8 cellular contexts compared by ENCODE assay signal in genomic region chr15:65516997-65517865, GRCh38. TPM values are rescaled to one million over a fixed set of nuclear protein-coding genes. Genes with fewer than 3 reads are reported as not detected.
A peak's percentile ranks its signal among the peaks of the same experiment; 100 is the strongest.
DNase-seq lines count a peak whose midpoint lies in the region; ATAC-seq and TF ChIP-seq lines count a peak whose summit lies in the region.

Gene DPP8, minus strand, starts transcription at chr15:65517689. Its CDS starts 5,136 bp downstream, at chr15:65512553.

- peak; percentile 79 to 93 for TF ChIP-seq CTCF in fibroblast of lung (conservative IDR thresholded peaks at IDR 0.05 in 1 of 2, IDR thresholded peaks at IDR 0.05 in 1 of 2; ENCODE audit: low read depth in 1 of 2, low read length in 2 of 2)

- H3K9me3 ChIP-seq in fibroblast of lung (ENCODE audit: control insufficient read depth, insufficient read depth, low read depth, low read length): no peaks in the 10 kb centered on the region

- peak within 1 kb of the TSS; percentile 95 for H3K4me2 ChIP-seq in fibroblast of lung (ENCODE audit: extremely low read depth, insufficient read depth, low read length)

- peak within 1 kb of the TSS; percentile 95 for H3K9ac ChIP-seq in fibroblast of lung (ENCODE audit: insufficient read depth, low read length)

- H3K4me1 Mint-ChIP-seq in naive thymus-derived CD8-positive, alpha-beta T cell: peaks cover 9 to 53% (median 41%) of the 10 kb centered on the region in 4 donors

- H4K20me1 ChIP-seq in fibroblast of lung (ENCODE audit: control insufficient read depth, extremely low read depth, insufficient read depth, low read length): no peaks in the 10 kb centered on the region

- peaks cover 0 to 25% (median 0%) of the 10 kb centered on the region in 3 donors for H3K36me3 Mint-ChIP-seq in naive thymus-derived CD8-positive, alpha-beta T cell

- POLR2A ChIA-PET in naive thymus-derived CD8-positive, alpha-beta T cell (lab: Charles Lee): interaction anchor here (0.5 to 2.0 kb wide), 16 partner anchors 7 to 1389 kb away, joined by 3 to 11 read pairs (median 3); partner anchors contain the start of genes HACD3, INTS14, PPIB and RAB11A

- no peaks in the 10 kb centered on the region for H3K9me3 Mint-ChIP-seq in naive thymus-derived CD8-positive, alpha-beta T cell

- peaks cover 35% of the 10 kb centered on the region for H3K79me2 ChIP-seq in fibroblast of lung (ENCODE audit: control insufficient read depth, insufficient read depth, low read length)

- peaks cover 6% of the 10 kb centered on the region for H3K4me1 ChIP-seq in fibroblast of lung (ENCODE audit: control insufficient read depth, extremely low read depth, insufficient read depth, low read length)

- peak within 1 kb of the TSS; percentile 86 to 100 (median 95) for H3K4me3 Mint-ChIP-seq in naive thymus-derived CD8-positive, alpha-beta T cell

- DNase-seq in Daoy (ENCODE audit: low read depth): peak; percentile 95
- DNase-seq in Kasumi-1 (lab: John Stamatoyannopoulos, UW): peak; percentile 94 to 95
- DNase-seq in RPMI7951 (ENCODE audit: low read depth): peak; percentile 95
- peak; percentile 91 to 94 for DNase-seq in activated T-helper 1 cell treated with anti-CD3 and anti-CD28 coated beads, Interleukin-2, amount 50 U/mL, for 16 hours (ENCODE audit: low read depth in 1 of 2, low spot score in 1 of 2)
- DNase-seq in fibroblast of lung (ENCODE audit: low read depth in 2 of 2): peak; percentile 95
- DNase-seq in naive thymus-derived CD8-positive, alpha-beta T cell: peak; percentile 86 to 95 (median 93)
- DNase-seq in stimulated activated naive CD4-positive, alpha-beta T cell treated with Interleukin-2 at 50 U/mL for 16 hours (lab: John Stamatoyannopoulos, UW): peak; percentile 95

- H3K27ac ChIP-seq in fibroblast of lung (ENCODE audit: insufficient read depth, low read length): peak within 1 kb of the TSS; percentile 91

- H3K4me3 ChIP-seq in fibroblast of lung (replicated peaks in 1 of 4; ENCODE audit: control extremely low read depth in 1 of 4, insufficient read depth in 1 of 4, low read depth in 3 of 4, low read length in 4 of 4): peak within 1 kb of the TSS; percentile 94 to 99 (median 98)

- peak within 1 kb of the TSS; percentile 92 for H2AFZ ChIP-seq in fibroblast of lung (ENCODE audit: low read length)

- no peaks in the 10 kb centered on the region for H3K27me3 Mint-ChIP-seq in naive thymus-derived CD8-positive, alpha-beta T cell

- no peaks in the 10 kb centered on the region for H3K27me3 ChIP-seq in fibroblast of lung (ENCODE audit: control insufficient read depth, insufficient read depth, low read length)

- H3K27ac Mint-ChIP-seq in naive thymus-derived CD8-positive, alpha-beta T cell: peak within 1 kb of the TSS; percentile 79 to 99 (median 93)

- H3K36me3 ChIP-seq in fibroblast of lung (ENCODE audit: control insufficient read depth, insufficient read depth, low read length): no peaks in the 10 kb centered on the region

- peak; percentile 92 for ATAC-seq in GM21825 (IDR thresholded peaks at IDR 0.05; ENCODE audit: unreplicated experiment)
- peak; percentile 94 for ATAC-seq in naive thymus-derived CD8-positive, alpha-beta T cell

RNA-seq across cellular contexts. Expression of gene DPP8, which starts in this region (rescaled TPM):
- 21.0 and 24.9 TPM in 2 replicates for total RNA-seq in Daoy (2014; rRNA removed; shearing (Covaris generic))
- 21.9 and 27.9 TPM in 2 replicates for total RNA-seq in RPMI7951 (2014; rRNA removed; shearing (Covaris generic))
- 41.1 and 45.4 TPM in 2 replicates for total RNA-seq in fibroblast of lung
- polyA plus RNA-seq in fibroblast of lung: 20.0 and 29.9 TPM in 2 replicates
- polyA plus RNA-seq in fibroblast of lung (2012): 15.0 and 21.9 TPM in 2 replicates
- polyA minus RNA-seq in fibroblast of lung (ENCODE audit: low replicate concordance): 8.7 and 11.1 TPM in 2 replicates
- 10 to 100 TPM; 60.3 to 63.8 TPM for total RNA-seq in naive thymus-derived CD8-positive, alpha-beta T cell
- polyA plus RNA-seq in naive thymus-derived CD8-positive, alpha-beta T cell: 10 to 100 TPM; 38.1 to 47.1 (median 41.8) TPM

Comparison
In these comparisons a context has a peak if more than half of its experiments do, and no peak if none do; other contexts are left out.
1. Peak in every context shown above with its lines: DNase-seq, ATAC-seq, H3K4me3 ChIP-seq and H3K27ac ChIP-seq.